Comparison of ENCODE assay signal across 27 cellular contexts in genomic region chr1:3984586-3984985, GRCh38.
"Had no signal": no experiment of that assay in that cellular context is flagged by ENCODE, and none has a peak within 500 bp of the region (broad histone marks: within the 10 kb centered on the region; RNA-seq: fewer than 3 reads in every experiment).

No MANE protein-coding gene starts in this region.

- H3K4me1 ChIP-seq: esophagus squamous epithelium, heart right ventricle, left ventricle myocardium inferior, parathyroid adenoma, prostate gland, right atrium auricular region, sigmoid colon, transverse colon, upper lobe of right lung, uterus had no signal

- H3K9me3 ChIP-seq: esophagus squamous epithelium, heart right ventricle, left ventricle myocardium inferior, prostate gland, right atrium auricular region, sigmoid colon, thoracic aorta, transverse colon, upper lobe of right lung, uterus had no signal

- H3K79me2 ChIP-seq: parathyroid adenoma had no signal

- H3K4me3 Mint-ChIP-seq: effector memory CD8-positive, alpha-beta T cell; immature natural killer cell; memory B cell; natural killer cell; stimulated activated naive B cell treated with anti-CD40 and anti-IgM and Interleukin-4, amounts not matched to agents 10 μg/mL and 1 μg/mL and 100 μg/mL, for 72 hours; stimulated activated naive CD8-positive, alpha-beta T cell treated with anti-CD3 and anti-CD28 coated beads, Interleukin-15, Interleukin-2, amounts not matched to agents 100 ng/mL and 50 ng/mL, for 24 hours had no signal

- ATAC-seq: effector memory CD8-positive, alpha-beta T cell; heart right ventricle; left colon; natural killer cell; upper lobe of right lung had no signal

- H3K27ac Mint-ChIP-seq: effector memory CD8-positive, alpha-beta T cell; immature natural killer cell; memory B cell; natural killer cell; stimulated activated naive B cell treated with anti-CD40 and anti-IgM and Interleukin-4, amounts not matched to agents 10 μg/mL and 1 μg/mL and 100 μg/mL, for 72 hours; stimulated activated naive CD8-positive, alpha-beta T cell treated with anti-CD3 and anti-CD28 coated beads, Interleukin-15, Interleukin-2, amounts not matched to agents 100 ng/mL and 50 ng/mL, for 24 hours had no signal

- H3K4me3 ChIP-seq: esophagus squamous epithelium, heart right ventricle, left ventricle myocardium inferior, lung, prostate gland, right atrium auricular region, sigmoid colon, thoracic aorta, transverse colon, upper lobe of right lung, uterus had no signal

- H3K27me3 ChIP-seq: right atrium auricular region, transverse colon, uterus had no signal

- H3K27ac ChIP-seq: esophagus squamous epithelium, heart right ventricle, left ventricle myocardium inferior, parathyroid adenoma, prostate gland, right atrium auricular region, sigmoid colon, thoracic aorta, transverse colon, upper lobe of right lung, uterus had no signal

- DNase-seq: cortex of kidney; effector memory CD8-positive, alpha-beta T cell; erythroblast; esophagus squamous epithelium; foreskin melanocyte; glutamatergic neuron; heart right ventricle; hypothalamus; immature natural killer cell; islet precursor cell; kidney glomerular epithelial cell; left colon; left ventricle myocardium inferior; natural killer cell; sigmoid colon; stimulated activated CD4-positive, alpha-beta T cell treated with anti-CD3 and anti-CD28 coated beads, Interleukin-2, amount 100 ng/mL, for 48 hours; stimulated activated naive B cell treated with anti-CD40 and anti-IgM and Interleukin-4, amounts not matched to agents 10 μg/mL and 1 μg/mL and 100 μg/mL, for 72 hours; transverse colon; uterus had no signal

- H3K36me3 ChIP-seq: esophagus squamous epithelium, heart right ventricle, left ventricle myocardium inferior, prostate gland, right atrium auricular region, sigmoid colon, thoracic aorta, transverse colon, upper lobe of right lung, uterus had no signal

- H2AFZ ChIP-seq: parathyroid adenoma had no signal

- H3K9ac ChIP-seq: parathyroid adenoma had no signal

- H3K4me1 Mint-ChIP-seq: immature natural killer cell, natural killer cell had no signal

- H3K36me3 Mint-ChIP-seq: immature natural killer cell, memory B cell, natural killer cell had no signal

- H3K9me3 Mint-ChIP-seq: effector memory CD8-positive, alpha-beta T cell; immature natural killer cell; natural killer cell; stimulated activated naive CD8-positive, alpha-beta T cell treated with anti-CD3 and anti-CD28 coated beads, Interleukin-15, Interleukin-2, amounts not matched to agents 100 ng/mL and 50 ng/mL, for 24 hours had no signal
